ENCODE assay signal across 19 cellular contexts in the genomic region with DNA sequence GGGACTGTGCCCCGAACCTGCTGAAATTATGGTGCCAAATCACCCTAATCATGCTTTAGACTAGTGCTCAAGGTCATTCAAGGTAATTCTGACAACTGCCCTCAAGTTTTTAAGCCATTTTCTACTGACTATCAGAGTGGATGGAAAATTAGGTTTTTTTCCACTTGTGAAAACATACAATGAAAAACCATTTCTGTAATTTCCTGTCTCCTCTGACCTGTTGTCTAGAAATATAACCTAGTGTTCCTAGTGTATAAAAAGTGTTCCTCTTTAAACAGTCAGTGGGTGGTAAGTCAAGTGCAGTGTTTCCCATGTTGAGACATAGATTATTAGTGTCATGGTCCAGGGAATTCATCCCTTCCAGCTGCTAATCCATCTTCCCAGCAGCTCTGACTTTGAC.
"Had no signal": no experiment of that assay in that cellular context is flagged by ENCODE, and none has a peak within 500 bp of the region (broad histone marks: within the 10 kb centered on the region; RNA-seq: fewer than 3 reads in every experiment).

No MANE protein-coding gene starts in this region.

- H3K9me3 Mint-ChIP-seq: IgD-negative memory B cell had no signal

- H3K4me3 ChIP-seq: K562 had no signal

- H3K4me1 Mint-ChIP-seq: IgD-negative memory B cell had no signal

- H3K4me3 Mint-ChIP-seq: IgD-negative memory B cell had no signal

- H3K9me3 ChIP-seq: SK-N-SH had no signal

- DNase-seq: Kasumi-1, MM.1S, NCI-H1092 treated with DMSO at 0.1 percent for 48 hours, NCI-H1436, NCI-H187, NCI-H2029, NCI-H2081 treated with DMSO at 0.1 percent for 48 hours, NCI-H2171 treated with DMSO at 0.1 percent for 48 hours, NCI-H345, NCI-H446 treated with DMSO at 0.1 percent for 48 hours, NCI-H510A treated with DMSO at 0.1 percent for 48 hours, NCI-H526, PC-3, SHP77, SK-N-SH had no signal

- H3K27ac ChIP-seq: KMS-11, RWPE1 had no signal
